ENCODE assay signal across 17 cellular contexts in the genomic region with DNA sequence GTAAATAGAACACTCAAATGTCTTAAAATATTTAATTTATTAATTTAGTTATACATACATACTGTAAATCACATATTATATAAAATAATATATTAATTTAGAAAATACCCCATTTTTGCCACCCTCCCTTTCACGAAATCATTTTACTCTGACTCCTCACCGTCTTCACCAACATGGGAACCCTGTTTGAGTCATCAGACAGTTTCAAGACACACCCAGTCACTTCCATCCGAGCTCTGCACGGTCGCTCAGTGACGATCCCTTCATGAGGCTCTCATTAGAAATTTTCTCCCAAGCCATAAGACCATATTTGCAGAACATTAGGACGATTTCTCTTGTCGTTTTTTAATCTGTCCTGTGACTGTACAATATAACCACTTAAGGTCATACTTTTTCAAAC. TPM values are rescaled to one million over a fixed set of nuclear protein-coding genes. Genes with fewer than 3 reads are reported as not detected.
DNase-seq lines count a peak whose midpoint lies in the region; ATAC-seq and TF ChIP-seq lines count a peak whose summit lies in the region.
"Had no signal": no experiment of that assay in that cellular context is flagged by ENCODE, and none has a peak within 500 bp of the region (broad histone marks: within the 10 kb centered on the region; RNA-seq: fewer than 3 reads in every experiment).

No MANE protein-coding gene starts in this region.

- H3K4me1 Mint-ChIP-seq in activated CD8-positive, alpha-beta T cell treated with anti-CD3 and anti-CD28 coated beads, Interleukin-2, amount 10 ng/mL, durations not matched to agents 7 days and 5 days (ENCODE audit: low read depth) = peaks cover 27% of the 10 kb centered on the region
- H3K4me1 Mint-ChIP-seq in activated CD8-positive, alpha-beta T cell treated with anti-CD3 and anti-CD28 coated beads for 36 hours (ENCODE audit: low read depth) = peaks cover 19% of the 10 kb centered on the region
- peaks cover 17% of the 10 kb centered on the region for H3K4me1 Mint-ChIP-seq in activated naive CD4-positive, alpha-beta T cell treated with anti-CD3 and anti-CD28 coated beads, Interleukin-2, amount 50 U/mL, for 24 hours
- no peaks in the 10 kb centered on the region for H3K4me1 Mint-ChIP-seq in nephron progenitor cell

- TF ChIP-seq CTCF in activated CD8-positive, alpha-beta T cell treated with anti-CD3 and anti-CD28 coated beads for 36 hours (IDR thresholded peaks at IDR 0.05) = no peak
- TF ChIP-seq CTCF in nephron progenitor cell (IDR thresholded peaks at IDR 0.05) = no peak

- no peak for ATAC-seq in activated CD8-positive, alpha-beta T cell treated with anti-CD3 and anti-CD28 coated beads, Interleukin-2, amount 10 ng/mL, durations not matched to agents 7 days and 5 days
- no peak for ATAC-seq in activated CD8-positive, alpha-beta T cell treated with anti-CD3 and anti-CD28 coated beads for 36 hours
- ATAC-seq in activated naive CD4-positive, alpha-beta T cell treated with anti-CD3 and anti-CD28 coated beads, Interleukin-2, amount 50 U/mL, for 72 hours = no peak
- ATAC-seq: A549; CD8-positive, alpha-beta T cell had no signal

- intact Hi-C loops in activated CD8-positive, alpha-beta T cell treated with anti-CD3 and anti-CD28 coated beads for 36 hours (cut with micrococcal nuclease) = no loop called here

- POLR2A ChIA-PET in activated CD8-positive, alpha-beta T cell treated with anti-CD3 and anti-CD28 coated beads, Interleukin-2, amount 10 ng/mL, durations not matched to agents 7 days and 5 days (lab: Charles Lee) = no interaction called here
- POLR2A ChIA-PET in activated CD8-positive, alpha-beta T cell treated with anti-CD3 and anti-CD28 coated beads for 36 hours (lab: Charles Lee) = no interaction called here

- CTCF ChIA-PET in activated CD8-positive, alpha-beta T cell treated with anti-CD3 and anti-CD28 coated beads, Interleukin-2, amount 10 ng/mL, durations not matched to agents 7 days and 5 days (lab: Charles Lee) = no interaction called here
- CTCF ChIA-PET in activated CD8-positive, alpha-beta T cell treated with anti-CD3 and anti-CD28 coated beads for 36 hours (lab: Charles Lee) = no interaction called here

- H3K36me3 Mint-ChIP-seq in activated CD8-positive, alpha-beta T cell treated with anti-CD3 and anti-CD28 coated beads, Interleukin-2, amount 10 ng/mL, durations not matched to agents 7 days and 5 days (ENCODE audit: low read depth) = peaks cover 64% of the 10 kb centered on the region
- H3K36me3 Mint-ChIP-seq in activated CD8-positive, alpha-beta T cell treated with anti-CD3 and anti-CD28 coated beads for 36 hours (ENCODE audit: low read depth) = peaks cover 52% of the 10 kb centered on the region
- H3K36me3 Mint-ChIP-seq in activated naive CD4-positive, alpha-beta T cell treated with anti-CD3 and anti-CD28 coated beads, Interleukin-2, amount 50 U/mL, for 24 hours = peaks cover 13% of the 10 kb centered on the region
- H3K36me3 Mint-ChIP-seq in activated naive CD4-positive, alpha-beta T cell treated with anti-CD3 and anti-CD28 coated beads, Interleukin-2, amount 50 U/mL, for 72 hours = peaks cover 18 to 29% of the 10 kb centered on the region in 2 donors
- peaks cover 68% of the 10 kb centered on the region for H3K36me3 Mint-ChIP-seq in nephron progenitor cell (ENCODE audit: low read depth)

- no peak for DNase-seq in activated CD8-positive, alpha-beta T cell treated with anti-CD3 and anti-CD28 coated beads, Interleukin-2, amount 10 ng/mL, durations not matched to agents 7 days and 5 days
- DNase-seq in activated CD8-positive, alpha-beta T cell treated with anti-CD3 and anti-CD28 coated beads for 36 hours = no peak
- no peak for DNase-seq in activated naive CD4-positive, alpha-beta T cell treated with anti-CD3 and anti-CD28 coated beads, Interleukin-2, amount 50 U/mL, for 72 hours (ENCODE audit: low spot score in 2 of 2)
- DNase-seq in nephron progenitor cell = no peak
- no peak for DNase-seq in activated effector memory CD4-positive, alpha-beta T cell treated with Interleukin-2 at 50 U/mL for 16 hours
- DNase-seq in kidney glomerular epithelial cell (lab: John Stamatoyannopoulos, UW) = no peak
- DNase-seq: AML-193; Caco-2; Calu3; CD4-positive, alpha-beta T cell; CD8-positive, alpha-beta T cell; DMS79 treated with DMSO at 0.1 percent for 48 hours; GF-D8 had no signal

- no peaks in the 10 kb centered on the region for H3K9me3 Mint-ChIP-seq in activated CD8-positive, alpha-beta T cell treated with anti-CD3 and anti-CD28 coated beads, Interleukin-2, amount 10 ng/mL, durations not matched to agents 7 days and 5 days (ENCODE audit: insufficient read depth)
- H3K9me3 Mint-ChIP-seq in activated CD8-positive, alpha-beta T cell treated with anti-CD3 and anti-CD28 coated beads for 36 hours = no peaks in the 10 kb centered on the region
- H3K9me3 Mint-ChIP-seq in activated naive CD4-positive, alpha-beta T cell treated with anti-CD3 and anti-CD28 coated beads, Interleukin-2, amount 50 U/mL, for 24 hours = no peaks in the 10 kb centered on the region
- H3K9me3 Mint-ChIP-seq in activated naive CD4-positive, alpha-beta T cell treated with anti-CD3 and anti-CD28 coated beads, Interleukin-2, amount 50 U/mL, for 72 hours = no peaks in the 10 kb centered on the region
- H3K9me3 Mint-ChIP-seq in nephron progenitor cell = peaks cover 63% of the 10 kb centered on the region
- H3K9me3 Mint-ChIP-seq: CD4-positive, alpha-beta T cell; CD8-positive, alpha-beta T cell had no signal

- H3K27ac Mint-ChIP-seq in activated CD8-positive, alpha-beta T cell treated with anti-CD3 and anti-CD28 coated beads, Interleukin-2, amount 10 ng/mL, durations not matched to agents 7 days and 5 days = peak overlapping the region; percentile 46
- H3K27ac Mint-ChIP-seq in activated CD8-positive, alpha-beta T cell treated with anti-CD3 and anti-CD28 coated beads for 36 hours = no peak overlapping the region
- H3K27ac Mint-ChIP-seq in activated naive CD4-positive, alpha-beta T cell treated with anti-CD3 and anti-CD28 coated beads, Interleukin-2, amount 50 U/mL, for 24 hours = peak overlapping the region; percentile 68
- H3K27ac Mint-ChIP-seq in activated naive CD4-positive, alpha-beta T cell treated with anti-CD3 and anti-CD28 coated beads, Interleukin-2, amount 50 U/mL, for 72 hours = no peak overlapping the region
- peak overlapping the region; percentile 15 for H3K27ac Mint-ChIP-seq in nephron progenitor cell
- H3K27ac Mint-ChIP-seq: B cell; CD4-positive, alpha-beta T cell; CD8-positive, alpha-beta T cell had no signal

- no peak overlapping the region for H3K4me3 Mint-ChIP-seq in activated CD8-positive, alpha-beta T cell treated with anti-CD3 and anti-CD28 coated beads, Interleukin-2, amount 10 ng/mL, durations not matched to agents 7 days and 5 days
- H3K4me3 Mint-ChIP-seq in activated CD8-positive, alpha-beta T cell treated with anti-CD3 and anti-CD28 coated beads for 36 hours = no peak overlapping the region
- H3K4me3 Mint-ChIP-seq in activated naive CD4-positive, alpha-beta T cell treated with anti-CD3 and anti-CD28 coated beads, Interleukin-2, amount 50 U/mL, for 24 hours = no peak overlapping the region
- no peak overlapping the region for H3K4me3 Mint-ChIP-seq in nephron progenitor cell
- H3K4me3 Mint-ChIP-seq: B cell; CD4-positive, alpha-beta T cell; CD8-positive, alpha-beta T cell had no signal

- no peaks in the 10 kb centered on the region for H3K27me3 Mint-ChIP-seq in activated CD8-positive, alpha-beta T cell treated with anti-CD3 and anti-CD28 coated beads, Interleukin-2, amount 10 ng/mL, durations not matched to agents 7 days and 5 days (ENCODE audit: low read depth)
- H3K27me3 Mint-ChIP-seq in activated CD8-positive, alpha-beta T cell treated with anti-CD3 and anti-CD28 coated beads for 36 hours = no peaks in the 10 kb centered on the region
- no peaks in the 10 kb centered on the region for H3K27me3 Mint-ChIP-seq in activated naive CD4-positive, alpha-beta T cell treated with anti-CD3 and anti-CD28 coated beads, Interleukin-2, amount 50 U/mL, for 24 hours
- H3K27me3 Mint-ChIP-seq in nephron progenitor cell (ENCODE audit: low read depth, poor library complexity) = no peaks in the 10 kb centered on the region
- H3K27me3 Mint-ChIP-seq: B cell; CD4-positive, alpha-beta T cell had no signal

RNA-seq across cellular contexts. Expression of gene ZNF275, which starts 14.5 kb away (rescaled TPM):
- 10 to 100 TPM; 20.8 to 22.3 TPM for total RNA-seq in activated CD8-positive, alpha-beta T cell treated with anti-CD3 and anti-CD28 coated beads, Interleukin-2, amount 10 ng/mL, durations not matched to agents 7 days and 5 days
- 10 to 100 TPM; 14.2 to 14.7 TPM for total RNA-seq in activated CD8-positive, alpha-beta T cell treated with anti-CD3 and anti-CD28 coated beads for 36 hours
- 10 to 100 TPM in 1 of 2 donors, 1 to 10 TPM in 1; 8.8 to 24.1 TPM for total RNA-seq in activated naive CD4-positive, alpha-beta T cell treated with anti-CD3 and anti-CD28 coated beads, Interleukin-2, amount 50 U/mL, for 72 hours

RNA-seq across cellular contexts. Expression of gene PNMA6F, which starts 26.9 kb away (rescaled TPM):
- total RNA-seq in activated CD8-positive, alpha-beta T cell treated with anti-CD3 and anti-CD28 coated beads, Interleukin-2, amount 10 ng/mL, durations not matched to agents 7 days and 5 days = not detected
- not detected for total RNA-seq in activated CD8-positive, alpha-beta T cell treated with anti-CD3 and anti-CD28 coated beads for 36 hours
- total RNA-seq in activated naive CD4-positive, alpha-beta T cell treated with anti-CD3 and anti-CD28 coated beads, Interleukin-2, amount 50 U/mL, for 72 hours = not detected
- total RNA-seq: A172; B cell; Caco-2; Calu3; CD4-positive, alpha-beta T cell; CD8-positive, alpha-beta T cell had no signal

RNA-seq across cellular contexts. Expression of gene PNMA6E, which starts 52.7 kb away (rescaled TPM):
- not detected for total RNA-seq in activated CD8-positive, alpha-beta T cell treated with anti-CD3 and anti-CD28 coated beads, Interleukin-2, amount 10 ng/mL, durations not matched to agents 7 days and 5 days
- not detected for total RNA-seq in activated CD8-positive, alpha-beta T cell treated with anti-CD3 and anti-CD28 coated beads for 36 hours
- not detected for total RNA-seq in activated naive CD4-positive, alpha-beta T cell treated with anti-CD3 and anti-CD28 coated beads, Interleukin-2, amount 50 U/mL, for 72 hours
- total RNA-seq: A172; B cell; Caco-2; Calu3; CD4-positive, alpha-beta T cell; CD8-positive, alpha-beta T cell had no signal

Comparison
In these comparisons a context has a peak if more than half of its experiments do, and no peak if none do; other contexts are left out.
1. H3K27ac Mint-ChIP-seq: peak in activated CD8-positive, alpha-beta T cell treated with anti-CD3 and anti-CD28 coated beads, Interleukin-2, amount 10 ng/mL, durations not matched to agents 7 days and 5 days (single experiment), activated naive CD4-positive, alpha-beta T cell treated with anti-CD3 and anti-CD28 coated beads, Interleukin-2, amount 50 U/mL, for 24 hours (single experiment) and nephron progenitor cell (single experiment); none in activated CD8-positive, alpha-beta T cell treated with anti-CD3 and anti-CD28 coated beads for 36 hours (single experiment) and activated naive CD4-positive, alpha-beta T cell treated with anti-CD3 and anti-CD28 coated beads, Interleukin-2, amount 50 U/mL, for 72 hours (0 of 2).